In genomic region chr5:112253478-112254250, GRCh38 we compare ENCODE assay signal across 14 cellular contexts.
A peak's percentile ranks its signal among the peaks of the same experiment; 100 is the strongest.
DNase-seq lines count a peak whose midpoint lies in the region; ATAC-seq and TF ChIP-seq lines count a peak whose summit lies in the region.
"Had no signal": no experiment of that assay in that cellular context is flagged by ENCODE, and none has a peak within 500 bp of the region (broad histone marks: within the 10 kb centered on the region; RNA-seq: fewer than 3 reads in every experiment).

No MANE protein-coding gene starts in this region.

- ATAC-seq in foreskin keratinocyte (peak; percentile 88), sciatic nerve (peak; percentile 34)

- no peaks in the 10 kb centered on the region for H3K9me3 ChIP-seq in ascending aorta

- H3K27ac ChIP-seq in ascending aorta (peak overlapping the region; percentile 48 to 55), foreskin keratinocyte (no peak overlapping the region)
- H3K27ac ChIP-seq: C4-2B had no signal

- H3K4me1 ChIP-seq in ascending aorta (no peaks in the 10 kb centered on the region), foreskin keratinocyte (no peaks in the 10 kb centered on the region)

- no peaks in the 10 kb centered on the region for H3K36me3 ChIP-seq in ascending aorta

- peak; percentile 4 for DNase-seq in GM03348 (ENCODE audit: low spot score)
- DNase-seq in ascending aorta (ENCODE audit: low spot score in 2 of 2) = peak in 1 of 2 donors; percentile 70
- DNase-seq in foreskin keratinocyte = peak in 1 of 2 donors; percentile 28
- DNase-seq in sciatic nerve (ENCODE audit: low spot score) = no peak
- DNase-seq in NCI-H446 (lab: John Stamatoyannopoulos, UW) = no peak
- DNase-seq in NCI-H1694 (lab: John Stamatoyannopoulos, UW) = no peak
- DNase-seq in cerebellum (ENCODE audit: low spot score) = no peak
- no peak for DNase-seq in NCI-H1417 (lab: John Stamatoyannopoulos, UW)
- DNase-seq: activated gamma-delta T cell; GDM1; NCI-H774; SHP77; stimulated activated naive CD4-positive, alpha-beta T cell treated with Interleukin-2 at 50 U/mL for 16 hours had no signal

- H3K27me3 ChIP-seq in ascending aorta = no peaks in the 10 kb centered on the region
- no peaks in the 10 kb centered on the region for H3K27me3 ChIP-seq in foreskin keratinocyte

- intact Hi-C loops in ascending aorta (cut with DNase I) (no loop called here), sciatic nerve (cut with DNase I) (no loop called here)

- TF ChIP-seq CTCF in ascending aorta (IDR thresholded peaks at IDR 0.05) (no peak), foreskin keratinocyte (conservative IDR thresholded peaks at IDR 0.05) (no peak)

- no peak overlapping the region for H3K4me3 ChIP-seq in ascending aorta
